Comparison of ENCODE assay signal across 22 cellular contexts in genomic region chr3:31568649-31569048, GRCh38.
"Had no signal": no experiment of that assay in that cellular context is flagged by ENCODE, and none has a peak within 500 bp of the region (broad histone marks: within the 10 kb centered on the region; RNA-seq: fewer than 3 reads in every experiment).

No MANE protein-coding gene starts in this region.

- DNase-seq: effector memory CD8-positive, alpha-beta T cell; gastrocnemius medialis; head of caudate nucleus; naive thymus-derived CD4-positive, alpha-beta T cell; stimulated activated CD4-positive, alpha-beta T cell treated with anti-CD3 and anti-CD28 coated beads, Interleukin-12 subunit alpha, Interleukin-12 subunit beta, amount 100 ng/mL, for 4 hours; stimulated activated CD4-positive, alpha-beta T cell treated with anti-CD3 and anti-CD28 coated beads, Interleukin-4, amount 100 ng/mL, for 4 hours; stimulated activated naive B cell treated with anti-CD40 and anti-IgM and Interleukin-4, amounts not matched to agents 10 μg/mL and 1 μg/mL and 100 μg/mL, for 72 hours; transverse colon had no signal

- H3K9me3 ChIP-seq: gastrocnemius medialis, suprapubic skin, transverse colon, vagina had no signal

- FAIRE-seq: keratinocyte had no signal

- H3K4me1 Mint-ChIP-seq: nephron, neural progenitor cell had no signal

- H3K27ac Mint-ChIP-seq: nephron; neural progenitor cell; progenitor cell of endocrine pancreas; stimulated activated naive B cell treated with anti-CD40 and anti-IgM and Interleukin-4, amounts not matched to agents 10 μg/mL and 1 μg/mL and 100 μg/mL, for 72 hours; stimulated activated naive CD8-positive, alpha-beta T cell treated with anti-CD3 and anti-CD28 coated beads, Interleukin-15, Interleukin-2, amounts not matched to agents 100 ng/mL and 50 ng/mL, for 24 hours had no signal

- H3K27me3 Mint-ChIP-seq: effector memory CD8-positive, alpha-beta T cell; memory B cell; naive thymus-derived CD4-positive, alpha-beta T cell; progenitor cell of endocrine pancreas; stimulated activated naive B cell treated with anti-CD40 and anti-IgM and Interleukin-4, amounts not matched to agents 10 μg/mL and 1 μg/mL and 100 μg/mL, for 72 hours; stimulated activated naive CD8-positive, alpha-beta T cell treated with anti-CD3 and anti-CD28 coated beads, Interleukin-15, Interleukin-2, amounts not matched to agents 100 ng/mL and 50 ng/mL, for 24 hours had no signal

- H3K4me3 ChIP-seq: coronary artery, gastrocnemius medialis, lung, neural progenitor cell, smooth muscle cell, suprapubic skin, transverse colon, vagina had no signal

- H3K36me3 ChIP-seq: gastrocnemius medialis, neural progenitor cell, suprapubic skin, transverse colon, vagina had no signal

- H3K27me3 ChIP-seq: gastrocnemius medialis, neural progenitor cell, suprapubic skin, transverse colon, vagina had no signal

- H3K9ac ChIP-seq: neural progenitor cell, parathyroid adenoma had no signal

- ATAC-seq: effector memory CD8-positive, alpha-beta T cell; gastrocnemius medialis; left lobe of liver; naive thymus-derived CD4-positive, alpha-beta T cell; sciatic nerve; stimulated activated naive B cell treated with anti-CD40 and anti-IgM and Interleukin-4, amounts not matched to agents 10 μg/mL and 1 μg/mL and 100 μg/mL, for 72 hours had no signal

- H3K9me3 Mint-ChIP-seq: effector memory CD8-positive, alpha-beta T cell; memory B cell; naive thymus-derived CD4-positive, alpha-beta T cell; nephron; stimulated activated naive CD8-positive, alpha-beta T cell treated with anti-CD3 and anti-CD28 coated beads, Interleukin-15, Interleukin-2, amounts not matched to agents 100 ng/mL and 50 ng/mL, for 24 hours had no signal

- H3K36me3 Mint-ChIP-seq: memory B cell had no signal

- H3K4me3 Mint-ChIP-seq: memory B cell; nephron; neural progenitor cell; stimulated activated naive B cell treated with anti-CD40 and anti-IgM and Interleukin-4, amounts not matched to agents 10 μg/mL and 1 μg/mL and 100 μg/mL, for 72 hours; stimulated activated naive CD8-positive, alpha-beta T cell treated with anti-CD3 and anti-CD28 coated beads, Interleukin-15, Interleukin-2, amounts not matched to agents 100 ng/mL and 50 ng/mL, for 24 hours had no signal

- H3K27ac ChIP-seq: coronary artery, gastrocnemius medialis, neural progenitor cell, parathyroid adenoma, suprapubic skin, transverse colon, vagina had no signal
